11 cellular contexts compared by ENCODE assay signal in genomic region chr19:37114001-37114400, GRCh38. TPM values are rescaled to one million over a fixed set of nuclear protein-coding genes. Genes with fewer than 3 reads are reported as not detected.
DNase-seq lines count a peak whose midpoint lies in the region; ATAC-seq and TF ChIP-seq lines count a peak whose summit lies in the region.
"Had no signal": no experiment of that assay in that cellular context is flagged by ENCODE, and none has a peak within 500 bp of the region (broad histone marks: within the 10 kb centered on the region; RNA-seq: fewer than 3 reads in every experiment).

No MANE protein-coding gene starts in this region.

- H3K9me3 ChIP-seq in body of pancreas = peaks cover 0 to 71% (median 0%) of the 10 kb centered on the region in 3 donors

- H3K27me3 ChIP-seq in body of pancreas = no peaks in the 10 kb centered on the region

- CTCF ChIA-PET in activated naive CD4-positive, alpha-beta T cell treated with anti-CD3 and anti-CD28 coated beads for 36 hours (lab: Charles Lee) = no interaction called here

- H3K27ac ChIP-seq in body of pancreas = no peak overlapping the region

- DNase-seq in GM12864 (ENCODE audit: low read depth) (no peak), cardiac fibroblast (ENCODE audit: low read depth in 2 of 2) (no peak), neural crest cell (ENCODE audit: low read depth, low spot score) (no peak), body of pancreas (no peak), DMS79 (lab: John Stamatoyannopoulos, UW) (no peak)
- DNase-seq in activated naive CD4-positive, alpha-beta T cell treated with anti-CD3 and anti-CD28 coated beads for 36 hours = no peak
- DNase-seq: left ventricle myocardium superior, NCI-H1105, NCI-H446, RPMI8226 had no signal

- no peaks in the 10 kb centered on the region for H3K4me1 ChIP-seq in body of pancreas

- H3K4me3 Mint-ChIP-seq in neural crest cell = no peak overlapping the region
- no peak overlapping the region for H3K4me3 Mint-ChIP-seq in activated naive CD4-positive, alpha-beta T cell treated with anti-CD3 and anti-CD28 coated beads for 36 hours

- no peak for ATAC-seq in body of pancreas
- ATAC-seq: left ventricle myocardium superior had no signal

- H3K27ac Mint-ChIP-seq in neural crest cell (ENCODE audit: unreplicated experiment) = no peak overlapping the region
- H3K27ac Mint-ChIP-seq in activated naive CD4-positive, alpha-beta T cell treated with anti-CD3 and anti-CD28 coated beads for 36 hours = no peak overlapping the region

- peaks cover 37% of the 10 kb centered on the region for H3K9me3 Mint-ChIP-seq in neural crest cell
- peaks cover 77% of the 10 kb centered on the region for H3K9me3 Mint-ChIP-seq in activated naive CD4-positive, alpha-beta T cell treated with anti-CD3 and anti-CD28 coated beads for 36 hours

- H3K4me1 Mint-ChIP-seq in neural crest cell = no peaks in the 10 kb centered on the region
- H3K4me1 Mint-ChIP-seq in activated naive CD4-positive, alpha-beta T cell treated with anti-CD3 and anti-CD28 coated beads for 36 hours (ENCODE audit: low read depth) = no peaks in the 10 kb centered on the region

- peaks cover 84% of the 10 kb centered on the region for H3K36me3 Mint-ChIP-seq in neural crest cell (ENCODE audit: low read depth)
- H3K36me3 Mint-ChIP-seq in activated naive CD4-positive, alpha-beta T cell treated with anti-CD3 and anti-CD28 coated beads for 36 hours (ENCODE audit: low read depth) = peaks cover 82% of the 10 kb centered on the region

- TF ChIP-seq CTCF in GM12864 (IDR thresholded peaks at IDR 0.05; ENCODE audit: low read depth, low read length, missing control alignments) = peak; percentile 28
- peak; percentile 20; the same call in 1 of the 2 replicates for TF ChIP-seq CTCF in LNCAP (IDR thresholded peaks at IDR 0.05)
- peak; percentile 15 for TF ChIP-seq CTCF in cardiac fibroblast (IDR thresholded peaks at IDR 0.05; ENCODE audit: low read depth, low read length)
- TF ChIP-seq CTCF in neural crest cell (conservative IDR thresholded peaks at IDR 0.05) = peak; percentile 44
- no peak for TF ChIP-seq CTCF in body of pancreas (IDR thresholded peaks at IDR 0.05)

- 91 to 97% methylated on average over 9 of the region's 9 CpGs for WGBS in body of pancreas, 2 donors

- no peaks in the 10 kb centered on the region for H3K27me3 Mint-ChIP-seq in neural crest cell (ENCODE audit: low read depth)
- H3K27me3 Mint-ChIP-seq in activated naive CD4-positive, alpha-beta T cell treated with anti-CD3 and anti-CD28 coated beads for 36 hours (ENCODE audit: low read depth) = no peaks in the 10 kb centered on the region

- TF ChIP-seq POLR2A in body of pancreas (IDR thresholded peaks at IDR 0.05) = no peak

- intact Hi-C loops in activated naive CD4-positive, alpha-beta T cell treated with anti-CD3 and anti-CD28 coated beads for 36 hours (cut with micrococcal nuclease) = no loop called here
- intact Hi-C loops in body of pancreas (cut with DNase I) = no loop called here

- no peak overlapping the region for H3K4me3 ChIP-seq in GM12864 (ENCODE audit: low read depth, low read length)
- H3K4me3 ChIP-seq in cardiac fibroblast (replicated peaks in 1 of 2; ENCODE audit: low read depth in 2 of 2, low read length in 2 of 2) = no peak overlapping the region
- H3K4me3 ChIP-seq in body of pancreas = no peak overlapping the region

- H3K36me3 ChIP-seq in body of pancreas (replicated peaks in 1 of 2; ENCODE audit: insufficient read depth in 1 of 2, low read depth in 2 of 2) = peaks cover 9 to 20% of the 10 kb centered on the region in 2 donors

RNA-seq across cellular contexts. Expression of gene ZNF420, which starts 35.8 kb away (rescaled TPM):
- total RNA-seq in neural crest cell (12.2 and 14.2 TPM in 2 replicates), body of pancreas (1 to 10 TPM; 2.6 to 4.4 TPM)
- total RNA-seq in activated naive CD4-positive, alpha-beta T cell treated with anti-CD3 and anti-CD28 coated beads for 36 hours = 1 to 10 TPM; 6.4 to 7.3 TPM

RNA-seq across cellular contexts. Expression of gene ZNF585A, which starts 58.5 kb away (rescaled TPM):
- total RNA-seq in neural crest cell = 10.2 and 12.8 TPM in 2 replicates
- 1 to 10 TPM; 8.9 to 9.1 TPM for total RNA-seq in activated naive CD4-positive, alpha-beta T cell treated with anti-CD3 and anti-CD28 coated beads for 36 hours
- 1 to 10 TPM in 1 of 2 donors, under 1 TPM in 1; 0.99 to 9.9 TPM for total RNA-seq in body of pancreas

Comparison
In these comparisons a context has a peak if more than half of its experiments do, and no peak if none do; other contexts are left out.
1. CTCF ChIP-seq: peak in GM12864 (single experiment), LNCAP (single experiment), cardiac fibroblast (single experiment) and neural crest cell (single experiment); none in body of pancreas (0 of 7).